Comparison of ENCODE assay signal across 19 cellular contexts in genomic region chr4:107999932-108000539, GRCh38. TPM values are rescaled to one million over a fixed set of nuclear protein-coding genes. Genes with fewer than 3 reads are reported as not detected.
DNase-seq lines count a peak whose midpoint lies in the region; ATAC-seq and TF ChIP-seq lines count a peak whose summit lies in the region.
"Had no signal": no experiment of that assay in that cellular context is flagged by ENCODE, and none has a peak within 500 bp of the region (broad histone marks: within the 10 kb centered on the region; RNA-seq: fewer than 3 reads in every experiment).

No MANE protein-coding gene starts in this region.

- no peaks in the 10 kb centered on the region for H3K9me3 Mint-ChIP-seq in T-cell
- no peaks in the 10 kb centered on the region for H3K9me3 Mint-ChIP-seq in activated CD4-positive, alpha-beta memory T cell treated with anti-CD3 and anti-CD28 coated beads, Interleukin-2, amount 10 ng/mL, durations not matched to agents 7 days and 5 days
- H3K9me3 Mint-ChIP-seq: central memory CD8-positive, alpha-beta T cell; effector memory CD8-positive, alpha-beta T cell; naive B cell had no signal

- H3K4me3 Mint-ChIP-seq in T-cell = no peak overlapping the region
- no peak overlapping the region for H3K4me3 Mint-ChIP-seq in activated CD4-positive, alpha-beta memory T cell treated with anti-CD3 and anti-CD28 coated beads, Interleukin-2, amount 10 ng/mL, durations not matched to agents 7 days and 5 days
- H3K4me3 Mint-ChIP-seq: B cell; central memory CD8-positive, alpha-beta T cell; effector memory CD8-positive, alpha-beta T cell; naive B cell had no signal

- H3K36me3 Mint-ChIP-seq in T-cell = peaks cover 29% of the 10 kb centered on the region
- H3K36me3 Mint-ChIP-seq in activated CD4-positive, alpha-beta memory T cell treated with anti-CD3 and anti-CD28 coated beads, Interleukin-2, amount 10 ng/mL, durations not matched to agents 7 days and 5 days (ENCODE audit: low read depth) = peaks cover 51% of the 10 kb centered on the region

- TF ChIP-seq CTCF in HL-60 (IDR thresholded peaks at IDR 0.05; ENCODE audit: insufficient read depth, low read length) = no peak
- no peak for TF ChIP-seq CTCF in foreskin fibroblast (IDR thresholded peaks at IDR 0.05; ENCODE audit: low read depth, low read length)

- CTCF ChIA-PET in T-cell (lab: Charles Lee) = interaction anchor here in 1 of 2 donors (1.0 kb wide), 1 partner anchor 19 kb away, joined by 6 read pairs; no protein-coding TSS in a partner anchor
- CTCF ChIA-PET in activated CD4-positive, alpha-beta memory T cell treated with anti-CD3 and anti-CD28 coated beads, Interleukin-2, amount 10 ng/mL, durations not matched to agents 7 days and 5 days (lab: Charles Lee) = interaction anchor here (1.4 kb wide), 1 partner anchor 19 kb away, joined by 3 read pairs; no protein-coding TSS in a partner anchor

- DNase-seq in AML-193 (lab: John Stamatoyannopoulos, UW) (peak; percentile 8 to 13), HL-60 (ENCODE audit: low read depth in 1 of 2, low spot score in 1 of 2) (peak; percentile 39 to 60), SW480 (ENCODE audit: low spot score) (peak; percentile 1), iris pigment epithelial cell (ENCODE audit: low read depth) (peak; percentile 63), T-cell (no peak), foreskin fibroblast (no peak), COLO829 (ENCODE audit: low spot score) (no peak)
- no peak for DNase-seq in activated CD4-positive, alpha-beta memory T cell treated with anti-CD3 and anti-CD28 coated beads, Interleukin-2, amount 10 ng/mL, durations not matched to agents 7 days and 5 days
- DNase-seq: activated CD4-positive, alpha-beta T cell treated with anti-CD3 and anti-CD28 coated beads, Interleukin-2, amount 50 U/mL, for 48 hours; activated T-cell treated with anti-CD3 and anti-CD28 coated beads, Interleukin-2, amount 50 U/mL, for 48 hours; adrenal gland; DMS 273 treated with DMSO at 0.1 percent for 48 hours; effector memory CD8-positive, alpha-beta T cell; naive B cell; NCI-H1930; NCI-H69; spleen had no signal

- H3K4me1 Mint-ChIP-seq in T-cell = peaks cover 33 to 80% (median 40%) of the 10 kb centered on the region in 3 donors
- H3K4me1 Mint-ChIP-seq in activated CD4-positive, alpha-beta memory T cell treated with anti-CD3 and anti-CD28 coated beads, Interleukin-2, amount 10 ng/mL, durations not matched to agents 7 days and 5 days = peaks cover 5% of the 10 kb centered on the region

- no peaks in the 10 kb centered on the region for H3K27me3 Mint-ChIP-seq in T-cell
- no peaks in the 10 kb centered on the region for H3K27me3 Mint-ChIP-seq in activated CD4-positive, alpha-beta memory T cell treated with anti-CD3 and anti-CD28 coated beads, Interleukin-2, amount 10 ng/mL, durations not matched to agents 7 days and 5 days
- H3K27me3 Mint-ChIP-seq: B cell; central memory CD8-positive, alpha-beta T cell; effector memory CD8-positive, alpha-beta T cell; naive B cell had no signal

- H3K27ac Mint-ChIP-seq in T-cell = no peak overlapping the region
- H3K27ac Mint-ChIP-seq in activated CD4-positive, alpha-beta memory T cell treated with anti-CD3 and anti-CD28 coated beads, Interleukin-2, amount 10 ng/mL, durations not matched to agents 7 days and 5 days = no peak overlapping the region
- H3K27ac Mint-ChIP-seq: B cell; effector memory CD8-positive, alpha-beta T cell; naive B cell had no signal

- H3K4me3 ChIP-seq in HL-60 (replicated peaks; ENCODE audit: insufficient read depth, low read length) (no peak overlapping the region), foreskin fibroblast (ENCODE audit: low read depth in 1 of 2, low read length in 2 of 2) (no peak overlapping the region)
- H3K4me3 ChIP-seq: adrenal gland, spleen had no signal

- ATAC-seq in T-cell (replicated peaks in 1 of 4) = no peak
- ATAC-seq: effector memory CD8-positive, alpha-beta T cell had no signal

- no peaks in the 10 kb centered on the region for H3K27me3 ChIP-seq in HL-60 (ENCODE audit: insufficient read depth, poor library complexity, severe bottlenecking)
- H3K27me3 ChIP-seq: adrenal gland, spleen had no signal

- no peak overlapping the region for H3K27ac ChIP-seq in HL-60 (replicated peaks)
- H3K27ac ChIP-seq: adrenal gland, spleen had no signal

- POLR2A ChIA-PET in T-cell (lab: Charles Lee) = interaction anchor here in 1 of 2 donors (0.5 kb wide), 2 partner anchors 643 to 658 kb away, joined by 4 to 5 read pairs; no protein-coding TSS in a partner anchor
- POLR2A ChIA-PET in activated CD4-positive, alpha-beta memory T cell treated with anti-CD3 and anti-CD28 coated beads, Interleukin-2, amount 10 ng/mL, durations not matched to agents 7 days and 5 days (lab: Charles Lee) = interaction anchor here (1.6 kb wide), 1 partner anchor 10 kb away, joined by 8 read pairs; the partner anchor contains the start of gene HADH

RNA-seq across cellular contexts. Expression of gene HADH, which starts 10.3 kb away (rescaled TPM):
- total RNA-seq in T-cell = 10 to 100 TPM; 14.2 to 25.0 (median 17.8) TPM
- 10 to 100 TPM; 38.0 to 38.6 TPM for total RNA-seq in activated CD4-positive, alpha-beta memory T cell treated with anti-CD3 and anti-CD28 coated beads, Interleukin-2, amount 10 ng/mL, durations not matched to agents 7 days and 5 days

Comparison
In these comparisons a context has a peak if more than half of its experiments do, and no peak if none do; other contexts are left out.
1. DNase-seq: peak in AML-193 (2 of 2), HL-60 (2 of 2), SW480 (single experiment) and iris pigment epithelial cell (single experiment); none in T-cell (0 of 34), activated CD4-positive, alpha-beta memory T cell treated with anti-CD3 and anti-CD28 coated beads, Interleukin-2, amount 10 ng/mL, durations not matched to agents 7 days and 5 days (single experiment), foreskin fibroblast (0 of 2) and COLO829 (single experiment).